In the genomic region with DNA sequence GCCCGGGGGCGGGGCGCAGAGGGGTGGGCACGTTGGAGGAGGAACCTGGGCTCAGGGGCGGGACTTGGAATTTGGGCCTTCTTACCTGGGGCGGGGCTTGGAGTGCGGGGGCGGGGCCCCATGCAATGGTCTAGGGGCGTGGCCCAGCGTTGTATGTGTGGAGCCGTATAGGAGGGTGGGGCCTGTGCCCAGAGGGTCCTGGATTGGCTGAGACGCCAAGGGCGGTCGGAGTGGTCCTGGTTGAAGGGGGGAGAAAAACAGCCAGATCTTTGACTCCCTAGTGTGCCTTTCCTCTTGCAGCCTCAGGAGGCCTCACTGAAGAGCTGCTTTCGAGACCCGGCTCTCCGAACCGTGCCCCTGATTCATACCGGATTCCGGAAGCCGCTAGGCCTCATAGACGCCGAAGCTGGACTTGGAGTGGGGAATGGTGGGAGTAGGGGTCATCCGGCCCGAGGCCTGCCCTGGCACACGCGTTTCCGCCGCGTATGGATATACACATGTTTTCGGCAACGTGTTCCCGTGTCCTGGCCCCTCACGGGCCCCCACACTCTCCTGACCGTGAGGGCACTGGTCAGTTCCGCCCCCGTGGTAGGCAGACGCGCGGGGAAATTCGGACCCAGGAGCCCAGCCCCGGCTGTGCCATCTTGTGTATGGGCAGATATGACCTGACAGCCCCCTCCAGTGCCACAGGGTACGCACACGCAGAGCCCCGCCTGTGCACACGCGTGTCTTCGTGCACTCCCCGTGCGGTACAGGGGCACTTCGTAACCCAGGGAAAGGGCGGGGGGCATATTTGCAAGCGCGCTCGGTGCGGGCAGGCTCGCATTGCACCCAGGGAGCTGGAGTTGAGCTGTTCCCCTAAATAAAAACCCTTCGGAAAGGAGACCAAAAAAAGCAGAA, we compare ENCODE assay signal across 8 cellular contexts. TPM values are rescaled to one million over a fixed set of nuclear protein-coding genes. Genes with fewer than 3 reads are reported as not detected.
A peak's percentile ranks its signal among the peaks of the same experiment; 100 is the strongest.
DNase-seq lines count a peak whose midpoint lies in the region; ATAC-seq and TF ChIP-seq lines count a peak whose summit lies in the region.

No MANE protein-coding gene starts in this region.

- peak overlapping the region; percentile 97 for H3K27ac ChIP-seq in left ventricle myocardium inferior (replicated peaks)

- H3K27ac Mint-ChIP-seq in progenitor cell of endocrine pancreas: peak overlapping the region; percentile 93

- H3K4me3 ChIP-seq in GM12865 (ENCODE audit: low read depth, low read length) (peak overlapping the region; percentile 76), left ventricle myocardium inferior (peak overlapping the region; percentile 94)

- no peaks in the 10 kb centered on the region for H3K27me3 ChIP-seq in left ventricle myocardium inferior (ENCODE audit: low read depth)

- peak; percentile 98 for DNase-seq in GM12865 (ENCODE audit: low read depth)
- peak; percentile 97 for DNase-seq in NCI-H146 treated with DMSO at 0.1 percent for 48 hours (lab: John Stamatoyannopoulos, UW; ENCODE audit: unreplicated experiment)
- peak; percentile 87 to 96 (median 91) for DNase-seq in T-helper 1 cell
- peak; percentile 82 for DNase-seq in amniotic stem cell (lab: John Stamatoyannopoulos, UW)
- DNase-seq in left ventricle myocardium inferior: peak; percentile 96
- peak; percentile 93 for DNase-seq in progenitor cell of endocrine pancreas (ENCODE audit: low spot score, unreplicated experiment)
- DNase-seq in ureter (ENCODE audit: low spot score): peak; percentile 97

- peak; percentile 60 for ATAC-seq in HG02642 (IDR thresholded peaks at IDR 0.05; ENCODE audit: poor library complexity, unreplicated experiment)

- intact Hi-C loops in left ventricle myocardium inferior (cut with micrococcal nuclease): no loop called here

- peak overlapping the region; percentile 89 for H3K4me3 Mint-ChIP-seq in progenitor cell of endocrine pancreas (ENCODE audit: low read depth)

- TF ChIP-seq CTCF in GM12865 (IDR thresholded peaks at IDR 0.05; ENCODE audit: insufficient read depth, low read depth, low read length, missing control alignments) (no peak), left ventricle myocardium inferior (IDR thresholded peaks at IDR 0.05; ENCODE audit: borderline replicate concordance) (peak; percentile 5), progenitor cell of endocrine pancreas (IDR thresholded peaks at IDR 0.05; ENCODE audit: unreplicated experiment) (peak; percentile 14)

- H3K4me1 Mint-ChIP-seq in progenitor cell of endocrine pancreas (ENCODE audit: low read depth): peaks cover 19% of the 10 kb centered on the region

- no peaks in the 10 kb centered on the region for H3K9me3 Mint-ChIP-seq in progenitor cell of endocrine pancreas (ENCODE audit: low read depth)

- H3K36me3 Mint-ChIP-seq in progenitor cell of endocrine pancreas (ENCODE audit: insufficient read depth): peaks cover 9% of the 10 kb centered on the region

- H3K27me3 Mint-ChIP-seq in progenitor cell of endocrine pancreas: no peaks in the 10 kb centered on the region

- peaks cover 40% of the 10 kb centered on the region for H3K4me1 ChIP-seq in left ventricle myocardium inferior

- H3K36me3 ChIP-seq in left ventricle myocardium inferior: peaks cover 18% of the 10 kb centered on the region

- H3K9me3 ChIP-seq in left ventricle myocardium inferior (replicated peaks): no peaks in the 10 kb centered on the region

RNA-seq across cellular contexts. Expression of gene PRR12, which starts 0.7 kb away (rescaled TPM):
- 15.5 TPM for total RNA-seq in left ventricle myocardium inferior
- total RNA-seq in progenitor cell of endocrine pancreas: 61.2 and 64.5 TPM in 2 replicates
- total RNA-seq in ureter: 40.6 TPM

RNA-seq across cellular contexts. Expression of gene PRRG2, which starts 9.2 kb away (rescaled TPM):
- 0.88 TPM for total RNA-seq in left ventricle myocardium inferior
- total RNA-seq in progenitor cell of endocrine pancreas: 6.8 and 8.3 TPM in 2 replicates
- total RNA-seq in ureter: 13.2 TPM

RNA-seq across cellular contexts. Expression of gene NOSIP, which starts 10.0 kb away (rescaled TPM):
- total RNA-seq in left ventricle myocardium inferior: 47.3 TPM
- 75.0 and 82.1 TPM in 2 replicates for total RNA-seq in progenitor cell of endocrine pancreas
- 35.6 TPM for total RNA-seq in ureter

RNA-seq across cellular contexts. Expression of gene RRAS, which starts 49.6 kb away (rescaled TPM):
- 116 TPM for total RNA-seq in left ventricle myocardium inferior
- 2.6 and 3.9 TPM in 2 replicates for total RNA-seq in progenitor cell of endocrine pancreas
- 59.1 TPM for total RNA-seq in ureter

RNA-seq across cellular contexts. Expression of gene SCAF1, which starts 51.7 kb away (rescaled TPM):
- total RNA-seq in left ventricle myocardium inferior: 38.8 TPM
- 83.2 and 90.7 TPM in 2 replicates for total RNA-seq in progenitor cell of endocrine pancreas
- total RNA-seq in ureter: 55.7 TPM

Comparison
In these comparisons a context has a peak if more than half of its experiments do, and no peak if none do; other contexts are left out.
1. Peak in every context shown above with its lines: DNase-seq, ATAC-seq, H3K4me3 ChIP-seq and H3K27ac ChIP-seq.